8 cellular contexts compared by ENCODE assay signal in the genomic region with DNA sequence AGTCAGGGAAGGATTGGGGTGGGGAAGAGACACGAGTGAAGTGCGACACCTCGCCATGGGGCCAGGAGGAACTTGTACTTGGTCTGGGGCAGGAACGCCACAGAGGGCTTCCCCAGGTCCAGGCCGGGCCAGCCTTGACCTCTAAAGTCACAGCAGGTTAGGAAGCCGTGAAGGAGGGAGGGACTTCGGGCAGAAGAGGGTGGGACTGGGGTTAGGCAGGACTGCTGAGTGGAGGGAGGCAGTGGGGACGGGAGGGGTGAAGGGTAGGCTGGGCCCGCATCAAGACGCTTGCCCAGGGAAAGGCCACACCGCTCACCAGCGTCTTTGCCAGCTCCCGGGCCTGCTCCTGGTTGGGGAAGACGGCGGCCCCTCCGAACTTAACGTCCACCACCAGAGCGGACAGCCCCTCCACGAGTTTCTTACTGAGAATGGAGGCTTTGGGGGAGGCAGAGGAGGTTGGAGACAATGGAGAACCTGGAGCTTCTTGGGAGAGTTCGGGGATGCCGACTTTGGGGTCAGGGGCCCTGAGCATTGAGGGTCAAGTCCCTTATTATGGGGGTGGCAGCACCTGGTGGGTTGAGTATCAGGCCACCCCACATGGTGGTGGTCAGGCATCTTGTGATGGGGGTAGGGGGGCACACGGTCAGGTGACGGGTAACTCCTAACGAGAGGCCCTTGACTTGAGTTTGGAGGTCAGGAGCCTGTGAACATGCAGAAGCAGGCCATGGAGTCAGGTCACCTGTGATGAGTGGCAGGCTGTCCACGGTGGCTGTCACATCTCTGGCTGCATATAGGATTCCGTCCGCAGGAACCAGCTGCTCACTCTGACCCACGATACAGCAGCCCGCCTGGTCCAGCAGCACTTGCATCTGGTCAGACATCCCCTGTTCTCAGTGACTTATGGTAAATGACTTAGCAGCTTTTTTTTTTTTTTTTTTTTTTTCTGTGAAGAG. TPM values are rescaled to one million over a fixed set of nuclear protein-coding genes. Genes with fewer than 3 reads are reported as not detected.
DNase-seq lines count a peak whose midpoint lies in the region; ATAC-seq lines count a peak whose summit lies in the region.

No MANE protein-coding gene starts in this region.

- WGBS in iPS DF 6.9 (ENCODE audit: insufficient coverage, insufficient read length), result no CpG with 5 or more reads among the region's 29 CpGs

- no peaks in the 10 kb centered on the region for H3K27me3 Mint-ChIP-seq in activated naive CD8-positive, alpha-beta T cell treated with anti-CD3 and anti-CD28 coated beads, Interleukin-2, amount 50 U/mL, for 24 hours

- H3K4me3 ChIP-seq in iPS DF 6.9 (ENCODE audit: low read length), result peak overlapping the region; percentile 58; the same call in 1 of the 2 replicates
- H3K4me3 ChIP-seq in skeletal muscle satellite cell (ENCODE audit: low read length), result peak overlapping the region; percentile 83

- H3K27me3 ChIP-seq in iPS DF 6.9 (ENCODE audit: control insufficient read depth, insufficient read depth, low read length) (peaks cover 35% of the 10 kb centered on the region), skeletal muscle satellite cell (ENCODE audit: control insufficient read depth, insufficient read depth, low read length) (peaks cover 20% of the 10 kb centered on the region)

- peaks cover 35% of the 10 kb centered on the region for H3K4me1 Mint-ChIP-seq in activated naive CD8-positive, alpha-beta T cell treated with anti-CD3 and anti-CD28 coated beads, Interleukin-2, amount 50 U/mL, for 24 hours

- H3K36me3 ChIP-seq in iPS DF 6.9 (ENCODE audit: control insufficient read depth, insufficient read depth, low read length) (peaks cover 14% of the 10 kb centered on the region), skeletal muscle satellite cell (ENCODE audit: insufficient read depth, low read length) (peaks cover 20% of the 10 kb centered on the region)

- peak overlapping the region; percentile 93 for H3K4me2 ChIP-seq in skeletal muscle satellite cell (ENCODE audit: low read length)

- ATAC-seq in activated naive CD8-positive, alpha-beta T cell treated with anti-CD3 and anti-CD28 coated beads, Interleukin-2, amount 50 U/mL, for 24 hours, result peak; percentile 8
- ATAC-seq in GM19463 (IDR thresholded peaks at IDR 0.05; ENCODE audit: unreplicated experiment), result no peak

- H3K9me3 Mint-ChIP-seq in activated naive CD8-positive, alpha-beta T cell treated with anti-CD3 and anti-CD28 coated beads, Interleukin-2, amount 50 U/mL, for 24 hours, result no peaks in the 10 kb centered on the region

- peak; percentile 13 for DNase-seq in NCI-H345 (lab: John Stamatoyannopoulos, UW)
- DNase-seq in NCI-H345 treated with DMSO at 0.1 percent for 48 hours (lab: John Stamatoyannopoulos, UW; ENCODE audit: unreplicated experiment), result no peak
- peak; percentile 26 for DNase-seq in NCI-H146 treated with DMSO at 0.1 percent for 48 hours (lab: John Stamatoyannopoulos, UW; ENCODE audit: unreplicated experiment)
- peak; percentile 68 for DNase-seq in activated naive CD8-positive, alpha-beta T cell treated with anti-CD3 and anti-CD28 coated beads, Interleukin-2, amount 50 U/mL, for 24 hours
- DNase-seq in iPS DF 6.9 (ENCODE audit: low read depth, low spot score), result no peak
- DNase-seq in HPDE6-E6E7 (ENCODE audit: extremely low spot score), result no peak

- peak overlapping the region; percentile 91 for H3K9ac ChIP-seq in skeletal muscle satellite cell (ENCODE audit: low read depth, low read length)

- H3K9me3 ChIP-seq in iPS DF 6.9 (ENCODE audit: control insufficient read depth, insufficient read depth, low read length) (no peaks in the 10 kb centered on the region), skeletal muscle satellite cell (replicated peaks; ENCODE audit: low read length) (no peaks in the 10 kb centered on the region)

- H3K4me1 ChIP-seq in iPS DF 6.9 (ENCODE audit: control insufficient read depth, insufficient read depth, low read length) (peaks cover 13% of the 10 kb centered on the region), skeletal muscle satellite cell (ENCODE audit: control insufficient read depth, insufficient read depth, low read length) (peaks cover 56% of the 10 kb centered on the region)

- peak overlapping the region; percentile 81 for H3K27ac Mint-ChIP-seq in activated naive CD8-positive, alpha-beta T cell treated with anti-CD3 and anti-CD28 coated beads, Interleukin-2, amount 50 U/mL, for 24 hours

- no peak overlapping the region for H3K27ac ChIP-seq in iPS DF 6.9 (ENCODE audit: low read length)

- peaks cover 14% of the 10 kb centered on the region for H3K36me3 Mint-ChIP-seq in activated naive CD8-positive, alpha-beta T cell treated with anti-CD3 and anti-CD28 coated beads, Interleukin-2, amount 50 U/mL, for 24 hours (ENCODE audit: low read depth)

- peak overlapping the region; percentile 79 for H3K4me3 Mint-ChIP-seq in activated naive CD8-positive, alpha-beta T cell treated with anti-CD3 and anti-CD28 coated beads, Interleukin-2, amount 50 U/mL, for 24 hours

RNA-seq across cellular contexts. Expression of gene SCO2, which starts 1.7 kb away (rescaled TPM):
- 6.6 and 7.4 TPM in 2 replicates for total RNA-seq in skeletal muscle satellite cell (2012; rRNA removed)

RNA-seq across cellular contexts. Expression of gene TYMP, which starts 2.7 kb away (rescaled TPM):
- 27.9 and 46.7 TPM in 2 replicates for total RNA-seq in skeletal muscle satellite cell (2012; rRNA removed)

RNA-seq across cellular contexts. Expression of gene KLHDC7B, which starts 18.6 kb away (rescaled TPM):
- total RNA-seq in skeletal muscle satellite cell (2012; rRNA removed), result under 0.01 TPM in 2 replicates

RNA-seq across cellular contexts. Expression of gene NCAPH2, which starts 19.1 kb away (rescaled TPM):
- 34.0 and 40.6 TPM in 2 replicates for total RNA-seq in skeletal muscle satellite cell (2012; rRNA removed)

RNA-seq across cellular contexts. Expression of gene LMF2, which starts 19.6 kb away (rescaled TPM):
- total RNA-seq in skeletal muscle satellite cell (2012; rRNA removed), result 39.8 and 53.3 TPM in 2 replicates

Comparison
In these comparisons a context has a peak if more than half of its experiments do, and no peak if none do; other contexts are left out.
1. DNase-seq: peak in NCI-H345 (single experiment), NCI-H146 treated with DMSO at 0.1 percent for 48 hours (single experiment) and activated naive CD8-positive, alpha-beta T cell treated with anti-CD3 and anti-CD28 coated beads, Interleukin-2, amount 50 U/mL, for 24 hours (single experiment); none in NCI-H345 treated with DMSO at 0.1 percent for 48 hours (single experiment), iPS DF 6.9 (single experiment) and HPDE6-E6E7 (single experiment).